Comparison of ENCODE assay signal across 1 cellular context in the genomic region with DNA sequence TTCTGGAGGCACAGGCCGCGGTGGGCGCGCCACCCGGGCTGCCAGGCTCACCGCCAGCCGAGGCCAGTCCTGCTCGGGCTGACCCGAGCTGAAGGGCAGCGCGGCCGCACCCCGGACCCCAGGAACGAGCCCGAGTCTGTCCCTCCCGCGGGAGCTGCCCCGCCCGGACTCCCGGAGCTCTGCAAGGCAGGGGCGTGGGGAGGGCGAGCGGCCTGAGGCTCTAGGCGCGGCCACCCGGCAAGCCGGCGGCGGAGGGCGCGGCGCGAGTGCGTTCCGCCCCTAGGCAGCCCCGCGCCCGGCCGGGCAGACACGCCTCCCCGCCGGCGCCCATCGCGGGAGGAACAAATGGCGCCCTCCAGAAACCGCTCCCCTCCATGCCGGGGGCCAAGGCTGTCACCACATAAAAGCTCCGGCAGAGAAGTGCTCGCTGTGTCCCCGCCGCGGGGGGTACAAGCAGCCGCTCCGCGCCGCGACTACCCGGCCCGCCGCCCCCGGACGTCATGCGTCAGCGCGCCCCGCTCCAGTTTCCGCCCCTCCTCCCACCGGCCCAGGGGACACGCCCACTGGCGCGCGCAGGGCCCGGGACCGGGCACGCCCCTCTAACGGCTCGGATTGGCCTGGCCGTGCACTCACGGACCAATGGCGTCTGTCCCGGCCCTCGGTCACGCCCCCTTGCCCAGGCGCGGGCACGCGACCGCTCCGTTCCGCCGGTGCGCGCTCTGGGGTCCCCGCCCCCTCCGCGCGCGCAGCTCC.
TF ChIP-seq lines count a peak whose summit lies in the region.

No MANE protein-coding gene starts in this region.

TF ChIP-seq in HCT116, 20 proteins besides CTCF, POLR2A, EP300 and RAD21:
- TF ChIP-seq, protein P1, sequence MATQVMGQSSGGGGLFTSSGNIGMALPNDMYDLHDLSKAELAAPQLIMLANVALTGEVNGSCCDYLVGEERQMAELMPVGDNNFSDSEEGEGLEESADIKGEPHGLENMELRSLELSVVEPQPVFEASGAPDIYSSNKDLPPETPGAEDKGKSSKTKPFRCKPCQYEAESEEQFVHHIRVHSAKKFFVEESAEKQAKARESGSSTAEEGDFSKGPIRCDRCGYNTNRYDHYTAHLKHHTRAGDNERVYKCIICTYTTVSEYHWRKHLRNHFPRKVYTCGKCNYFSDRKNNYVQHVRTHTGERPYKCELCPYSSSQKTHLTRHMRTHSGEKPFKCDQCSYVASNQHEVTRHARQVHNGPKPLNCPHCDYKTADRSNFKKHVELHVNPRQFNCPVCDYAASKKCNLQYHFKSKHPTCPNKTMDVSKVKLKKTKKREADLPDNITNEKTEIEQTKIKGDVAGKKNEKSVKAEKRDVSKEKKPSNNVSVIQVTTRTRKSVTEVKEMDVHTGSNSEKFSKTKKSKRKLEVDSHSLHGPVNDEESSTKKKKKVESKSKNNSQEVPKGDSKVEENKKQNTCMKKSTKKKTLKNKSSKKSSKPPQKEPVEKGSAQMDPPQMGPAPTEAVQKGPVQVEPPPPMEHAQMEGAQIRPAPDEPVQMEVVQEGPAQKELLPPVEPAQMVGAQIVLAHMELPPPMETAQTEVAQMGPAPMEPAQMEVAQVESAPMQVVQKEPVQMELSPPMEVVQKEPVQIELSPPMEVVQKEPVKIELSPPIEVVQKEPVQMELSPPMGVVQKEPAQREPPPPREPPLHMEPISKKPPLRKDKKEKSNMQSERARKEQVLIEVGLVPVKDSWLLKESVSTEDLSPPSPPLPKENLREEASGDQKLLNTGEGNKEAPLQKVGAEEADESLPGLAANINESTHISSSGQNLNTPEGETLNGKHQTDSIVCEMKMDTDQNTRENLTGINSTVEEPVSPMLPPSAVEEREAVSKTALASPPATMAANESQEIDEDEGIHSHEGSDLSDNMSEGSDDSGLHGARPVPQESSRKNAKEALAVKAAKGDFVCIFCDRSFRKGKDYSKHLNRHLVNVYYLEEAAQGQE (IDR thresholded peaks at IDR 0.05; ENCODE audit: low read depth) = no peak
- TF ChIP-seq ZFX (IDR thresholded peaks at IDR 0.05) (peak; percentile 85), JUND (IDR thresholded peaks at IDR 0.05) (no peak), SIN3A (IDR thresholded peaks at IDR 0.05; ENCODE audit: low read depth) (0 out of 2 replicates have a peak, but pooled peaks have one; percentile 40), SRF (IDR thresholded peaks at IDR 0.05; ENCODE audit: low read depth) (no peak), EZH2 (IDR thresholded peaks at IDR 0.05) (no peak), CBX3 (IDR thresholded peaks at IDR 0.05; ENCODE audit: low read depth) (no peak), EZH2phosphoT487 (IDR thresholded peaks at IDR 0.05; ENCODE audit: borderline replicate concordance) (no peak), YY1 (IDR thresholded peaks at IDR 0.05; ENCODE audit: extremely low read depth, insufficient replicate concordance, low read depth, low read length) (no peak), CEBPB (IDR thresholded peaks at IDR 0.05; ENCODE audit: low read depth) (no peak), SP1 (IDR thresholded peaks at IDR 0.05; ENCODE audit: low read depth) (peak; percentile 71), EGR1 (IDR thresholded peaks at IDR 0.05; ENCODE audit: low read depth) (peak; percentile 94), FOSL1 (IDR thresholded peaks at IDR 0.05; ENCODE audit: low read depth) (no peak), TCF7L2 (IDR thresholded peaks at IDR 0.05; ENCODE audit: borderline replicate concordance, extremely low read depth, insufficient read depth, insufficient read length) (peak; percentile 87), ZNF274 (IDR thresholded peaks at IDR 0.05; ENCODE audit: low read depth, low read length) (no peak), ELF1 (IDR thresholded peaks at IDR 0.05; ENCODE audit: borderline replicate concordance, low read depth) (no peak), POLR2AphosphoS5 (IDR thresholded peaks at IDR 0.05; ENCODE audit: low read depth, low read length) (peak; percentile 73; the same call in 1 of the 2 replicates)
- TF ChIP-seq, protein P2, sequence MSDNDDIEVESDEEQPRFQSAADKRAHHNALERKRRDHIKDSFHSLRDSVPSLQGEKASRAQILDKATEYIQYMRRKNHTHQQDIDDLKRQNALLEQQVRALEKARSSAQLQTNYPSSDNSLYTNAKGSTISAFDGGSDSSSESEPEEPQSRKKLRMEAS (IDR thresholded peaks at IDR 0.05) = no peak; the same call in 1 of the 2 replicates
- TF ChIP-seq, protein P3, sequence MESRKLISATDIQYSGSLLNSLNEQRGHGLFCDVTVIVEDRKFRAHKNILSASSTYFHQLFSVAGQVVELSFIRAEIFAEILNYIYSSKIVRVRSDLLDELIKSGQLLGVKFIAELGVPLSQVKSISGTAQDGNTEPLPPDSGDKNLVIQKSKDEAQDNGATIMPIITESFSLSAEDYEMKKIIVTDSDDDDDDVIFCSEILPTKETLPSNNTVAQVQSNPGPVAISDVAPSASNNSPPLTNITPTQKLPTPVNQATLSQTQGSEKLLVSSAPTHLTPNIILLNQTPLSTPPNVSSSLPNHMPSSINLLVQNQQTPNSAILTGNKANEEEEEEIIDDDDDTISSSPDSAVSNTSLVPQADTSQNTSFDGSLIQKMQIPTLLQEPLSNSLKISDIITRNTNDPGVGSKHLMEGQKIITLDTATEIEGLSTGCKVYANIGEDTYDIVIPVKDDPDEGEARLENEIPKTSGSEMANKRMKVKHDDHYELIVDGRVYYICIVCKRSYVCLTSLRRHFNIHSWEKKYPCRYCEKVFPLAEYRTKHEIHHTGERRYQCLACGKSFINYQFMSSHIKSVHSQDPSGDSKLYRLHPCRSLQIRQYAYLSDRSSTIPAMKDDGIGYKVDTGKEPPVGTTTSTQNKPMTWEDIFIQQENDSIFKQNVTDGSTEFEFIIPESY (IDR thresholded peaks at IDR 0.05; ENCODE audit: extremely low read depth, insufficient replicate concordance, low read length) = no peak
- TF ChIP-seq, protein P4, sequence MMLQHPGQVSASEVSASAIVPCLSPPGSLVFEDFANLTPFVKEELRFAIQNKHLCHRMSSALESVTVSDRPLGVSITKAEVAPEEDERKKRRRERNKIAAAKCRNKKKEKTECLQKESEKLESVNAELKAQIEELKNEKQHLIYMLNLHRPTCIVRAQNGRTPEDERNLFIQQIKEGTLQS (IDR thresholded peaks at IDR 0.05) = no peak
